In the genomic region with DNA sequence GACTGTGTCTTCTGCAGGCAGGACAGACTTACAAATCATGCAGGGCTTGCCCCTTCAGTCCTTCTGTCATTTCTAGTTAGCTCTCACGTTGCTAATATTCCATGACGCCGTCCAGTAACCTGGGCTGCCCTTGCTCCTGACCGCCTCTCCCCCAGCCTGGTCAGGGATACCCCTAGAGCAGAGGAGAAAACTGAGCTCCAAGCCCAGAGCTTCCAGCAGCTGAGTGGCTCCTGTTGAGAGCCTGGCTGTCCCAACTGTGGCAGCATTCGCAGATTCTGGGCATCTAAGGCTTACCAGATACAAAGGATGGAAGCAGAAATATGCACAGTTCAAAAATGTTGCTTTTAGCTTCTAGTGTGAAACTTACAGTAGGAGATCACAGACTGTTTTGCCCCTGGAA, we compare ENCODE assay signal across 11 cellular contexts.
A peak's percentile ranks its signal among the peaks of the same experiment; 100 is the strongest.
DNase-seq lines count a peak whose midpoint lies in the region; ATAC-seq and TF ChIP-seq lines count a peak whose summit lies in the region.
"Had no signal": no experiment of that assay in that cellular context is flagged by ENCODE, and none has a peak within 500 bp of the region (broad histone marks: within the 10 kb centered on the region; RNA-seq: fewer than 3 reads in every experiment).

No MANE protein-coding gene starts in this region.

- POLR2A ChIA-PET in HEK293 (lab: Yijun Ruan, JAX), result no interaction called here

- ATAC-seq in gastroesophageal sphincter, result no peak
- no peak for ATAC-seq in GM19397 (IDR thresholded peaks at IDR 0.05; ENCODE audit: unreplicated experiment)
- ATAC-seq: naive thymus-derived CD4-positive, alpha-beta T cell had no signal

- WGBS in gastroesophageal sphincter (ENCODE audit: low coverage in 1 of 2), 2 donors, result 40% methylated on average over 1 of the region's 5 CpGs; no CpG with 5 or more reads in 1 of the 2 donors

- H3K4me3 ChIP-seq in HEK293 (ENCODE audit: low read depth, low read length) (no peak overlapping the region), WI38 (ENCODE audit: low read depth, low read length) (peak overlapping the region; percentile 24), gastroesophageal sphincter (peak overlapping the region in 1 of 2 donors; percentile 11), skeletal muscle tissue (ENCODE audit: low read length in 3 of 3) (peak overlapping the region in 2 of 3 donors; percentile 61 to 63), WERI-Rb-1 (ENCODE audit: low read depth, low read length) (no peak overlapping the region)
- H3K4me3 ChIP-seq: SK-N-MC had no signal

- H3K9me3 ChIP-seq in HEK293 (ENCODE audit: control insufficient read depth, insufficient read depth, low read depth, low read length) (no peaks in the 10 kb centered on the region), gastroesophageal sphincter (no peaks in the 10 kb centered on the region), skeletal muscle tissue (ENCODE audit: control insufficient read depth in 3 of 3, low read length in 3 of 3) (no peaks in the 10 kb centered on the region), WERI-Rb-1 (ENCODE audit: severe bottlenecking) (no peaks in the 10 kb centered on the region)

- TF ChIP-seq POLR2A in gastroesophageal sphincter (IDR thresholded peaks at IDR 0.05), result no peak

- H3K27ac ChIP-seq in HEK293 (ENCODE audit: extremely low read depth, low read depth, low read length) (peak overlapping the region; percentile 45), gastroesophageal sphincter (peak overlapping the region; percentile 11 to 82 (median 73)), skeletal muscle tissue (ENCODE audit: low read depth, low read length) (peak overlapping the region; percentile 76), WERI-Rb-1 (no peak overlapping the region)
- H3K27ac ChIP-seq: KMS-11, SK-N-MC had no signal

- no peak for TF ChIP-seq EP300 in gastroesophageal sphincter (IDR thresholded peaks at IDR 0.05)

- no peak for DNase-seq in cerebellar cortex (ENCODE audit: low spot score)
- no peak for DNase-seq in WERI-Rb-1
- DNase-seq: hippocampal formation; naive thymus-derived CD4-positive, alpha-beta T cell had no signal

- H3K4me1 ChIP-seq in HEK293 (ENCODE audit: control insufficient read depth, insufficient read depth, low read length) (peaks cover 29% of the 10 kb centered on the region), gastroesophageal sphincter (peaks cover 9 to 88% (median 15%) of the 10 kb centered on the region in 3 donors), skeletal muscle tissue (ENCODE audit: control insufficient read depth in 3 of 3, insufficient read depth in 3 of 3, low read length in 3 of 3) (peaks cover 29 to 69% (median 44%) of the 10 kb centered on the region in 3 donors)

- H3K9ac ChIP-seq in skeletal muscle tissue (ENCODE audit: low read depth in 1 of 3, low read length in 3 of 3), result peak overlapping the region; percentile 44 to 74 (median 54)
- H3K9ac ChIP-seq: KMS-11 had no signal

- TF ChIP-seq CTCF in HEK293 (tag by site-specific recombination; IDR thresholded peaks at IDR 0.05) (no peak), WI38 (IDR thresholded peaks at IDR 0.05; ENCODE audit: low read depth, low read length) (no peak), gastroesophageal sphincter (IDR thresholded peaks at IDR 0.05) (no peak), WERI-Rb-1 (IDR thresholded peaks at IDR 0.05; ENCODE audit: low read depth, low read length) (no peak)

- no peaks in the 10 kb centered on the region for H3K27me3 ChIP-seq in gastroesophageal sphincter
- H3K27me3 ChIP-seq in skeletal muscle tissue (ENCODE audit: control insufficient read depth in 3 of 3, insufficient read depth in 3 of 3, low read length in 3 of 3), result no peaks in the 10 kb centered on the region
- no peaks in the 10 kb centered on the region for H3K27me3 ChIP-seq in WERI-Rb-1 (ENCODE audit: insufficient read depth, low read depth, severe bottlenecking)

- H3K36me3 ChIP-seq in HEK293 (ENCODE audit: control insufficient read depth in 2 of 2, insufficient read depth in 1 of 2, low read length in 2 of 2) (no peaks in the 10 kb centered on the region), gastroesophageal sphincter (no peaks in the 10 kb centered on the region), skeletal muscle tissue (ENCODE audit: control insufficient read depth in 3 of 3, insufficient read depth in 3 of 3, low read length in 3 of 3) (no peaks in the 10 kb centered on the region), WERI-Rb-1 (no peaks in the 10 kb centered on the region)

- CTCF ChIA-PET in HEK293 (lab: Yijun Ruan, JAX), result interaction anchor here (1.1 kb wide), 1 partner anchor 138 kb away, joined by 3 read pairs; no protein-coding TSS in a partner anchor

TF ChIP-seq in HEK293, 187 proteins besides CTCF, POLR2A, EP300 and RAD21:
- TF ChIP-seq ZNF16 (tag by site-specific recombination; IDR thresholded peaks at IDR 0.05; ENCODE audit: low read depth) (no peak), ZNF600 (tag by site-specific recombination; IDR thresholded peaks at IDR 0.05) (0 out of 2 replicates have a peak, but pooled peaks have one; percentile 21)
TF ChIP-seq in HEK293: peak in this region for 1.

Comparison
In these comparisons a context has a peak if more than half of its experiments do, and no peak if none do; other contexts are left out.
1. H3K4me3 ChIP-seq: peak in WI38 (single experiment) and skeletal muscle tissue (2 of 3); none in HEK293 (single experiment) and WERI-Rb-1 (single experiment).